ENCODE assay signal across 28 cellular contexts in genomic region chr15:42411884-42412283, GRCh38.
"Had no signal": no experiment of that assay in that cellular context is flagged by ENCODE, and none has a peak within 500 bp of the region (broad histone marks: within the 10 kb centered on the region; RNA-seq: fewer than 3 reads in every experiment).

No MANE protein-coding gene starts in this region.

- H3K9me3 Mint-ChIP-seq: naive thymus-derived CD8-positive, alpha-beta T cell; natural killer cell treated with Interleukin-12 subunit alpha and Interleukin-12 subunit beta and Interleukin-15 and Interleukin-18, amount 100 ng/mL, for 72 hours; neural progenitor cell; stimulated activated effector memory CD8-positive, alpha-beta T cell treated with anti-CD3 and anti-CD28 coated beads, Interleukin-12 subunit alpha, Interleukin-12 subunit beta, amount 100 ng/mL, for 72 hours; stimulated activated naive CD8-positive, alpha-beta T cell treated with anti-CD3 and anti-CD28 coated beads, Interleukin-15, amount 100 ng/mL, for 72 hours; type B pancreatic cell had no signal

- H3K27ac ChIP-seq: neural progenitor cell, ovary, parathyroid adenoma, right lobe of liver, sigmoid colon, suprapubic skin, testis, tibial artery, transverse colon, upper lobe of right lung, uterus had no signal

- H3K4me1 Mint-ChIP-seq: neural progenitor cell; stimulated activated effector memory CD8-positive, alpha-beta T cell treated with anti-CD3 and anti-CD28 coated beads, Interleukin-12 subunit alpha, Interleukin-12 subunit beta, amount 100 ng/mL, for 72 hours; stimulated activated naive CD8-positive, alpha-beta T cell treated with anti-CD3 and anti-CD28 coated beads, Interleukin-15, amount 100 ng/mL, for 72 hours had no signal

- H3K9me3 ChIP-seq: ovary, psoas muscle, right lobe of liver, sigmoid colon, suprapubic skin, testis, tibial artery, transverse colon, upper lobe of right lung, uterus had no signal

- H3K4me3 Mint-ChIP-seq: naive thymus-derived CD8-positive, alpha-beta T cell; natural killer cell treated with Interleukin-12 subunit alpha and Interleukin-12 subunit beta and Interleukin-15 and Interleukin-18, amount 100 ng/mL, for 72 hours; neural progenitor cell; stimulated activated effector memory CD8-positive, alpha-beta T cell treated with anti-CD3 and anti-CD28 coated beads, Interleukin-12 subunit alpha, Interleukin-12 subunit beta, amount 100 ng/mL, for 72 hours; stimulated activated naive CD8-positive, alpha-beta T cell treated with anti-CD3 and anti-CD28 coated beads, Interleukin-15, amount 100 ng/mL, for 72 hours; type B pancreatic cell had no signal

- H3K27me3 ChIP-seq: neural progenitor cell, ovary, right lobe of liver, sigmoid colon, suprapubic skin, testis, tibial artery, transverse colon, upper lobe of right lung, uterus had no signal

- FAIRE-seq: small intestine had no signal

- H3K36me3 ChIP-seq: neural progenitor cell, ovary, uterus had no signal

- H3K27ac Mint-ChIP-seq: natural killer cell treated with Interleukin-12 subunit alpha and Interleukin-12 subunit beta and Interleukin-15 and Interleukin-18, amount 100 ng/mL, for 72 hours; neural progenitor cell; progenitor cell of endocrine pancreas; stimulated activated effector memory CD8-positive, alpha-beta T cell treated with anti-CD3 and anti-CD28 coated beads, Interleukin-12 subunit alpha, Interleukin-12 subunit beta, amount 100 ng/mL, for 72 hours; stimulated activated naive CD8-positive, alpha-beta T cell treated with anti-CD3 and anti-CD28 coated beads, Interleukin-15, amount 100 ng/mL, for 72 hours; type B pancreatic cell had no signal

- H3K4me3 ChIP-seq: neural progenitor cell, ovary, psoas muscle, right lobe of liver, sigmoid colon, suprapubic skin, testis, tibial artery, transverse colon, upper lobe of right lung, uterus had no signal

- H3K27me3 Mint-ChIP-seq: naive thymus-derived CD8-positive, alpha-beta T cell; natural killer cell treated with Interleukin-12 subunit alpha and Interleukin-12 subunit beta and Interleukin-15 and Interleukin-18, amount 100 ng/mL, for 72 hours; progenitor cell of endocrine pancreas; stimulated activated naive CD8-positive, alpha-beta T cell treated with anti-CD3 and anti-CD28 coated beads, Interleukin-15, amount 100 ng/mL, for 72 hours; type B pancreatic cell had no signal

- DNase-seq: naive thymus-derived CD8-positive, alpha-beta T cell; occipital lobe; ovary; psoas muscle; right cardiac atrium; right lobe of liver; sigmoid colon; small intestine; stimulated activated CD4-positive, alpha-beta T cell treated with anti-CD3 and anti-CD28 coated beads, Interleukin-15, amount 100 ng/mL, for 24 hours; stimulated activated CD4-positive, alpha-beta T cell treated with anti-CD3 and anti-CD28 coated beads, Interleukin-2, amount 100 ng/mL, for 24 hours; stimulated activated CD4-positive, alpha-beta T cell treated with anti-CD3 and anti-CD28 coated beads, Interleukin-2, amount 100 ng/mL, for 48 hours; stimulated activated CD4-positive, alpha-beta T cell treated with anti-CD3 and anti-CD28 coated beads, Interleukin-4, amount 100 ng/mL, for 24 hours; stimulated activated naive CD4-positive, alpha-beta T cell; stimulated activated naive CD8-positive, alpha-beta T cell treated with anti-CD3 and anti-CD28 coated beads, Interleukin-15, amount 100 ng/mL, for 72 hours; stimulated activated naive CD8-positive, alpha-beta T cell treated with anti-CD3 and anti-CD28 coated beads, Interleukin-15, Interleukin-2, amounts not matched to agents 100 U/mL and 50 U/mL, for 24 hours; substantia nigra; testis; tibial artery; transverse colon; upper lobe of right lung; uterus had no signal

- ATAC-seq: naive thymus-derived CD8-positive, alpha-beta T cell; psoas muscle; right cardiac atrium; right lobe of liver; stimulated activated effector memory CD8-positive, alpha-beta T cell treated with anti-CD3 and anti-CD28 coated beads, Interleukin-12 subunit alpha, Interleukin-12 subunit beta, amount 100 ng/mL, for 72 hours; stimulated activated naive CD8-positive, alpha-beta T cell treated with anti-CD3 and anti-CD28 coated beads, Interleukin-15, amount 100 ng/mL, for 72 hours; stimulated activated naive CD8-positive, alpha-beta T cell treated with anti-CD3 and anti-CD28 coated beads, Interleukin-15, Interleukin-2, amounts not matched to agents 100 U/mL and 50 U/mL, for 24 hours; upper lobe of right lung had no signal

- H3K4me1 ChIP-seq: neural progenitor cell, parathyroid adenoma, sigmoid colon, suprapubic skin, testis, transverse colon, upper lobe of right lung, uterus had no signal
